Comparison of ENCODE assay signal across 24 cellular contexts in genomic region chrX:115068896-115069295, GRCh38. TPM values are rescaled to one million over a fixed set of nuclear protein-coding genes. Genes with fewer than 3 reads are reported as not detected.
"Had no signal": no experiment of that assay in that cellular context is flagged by ENCODE, and none has a peak within 500 bp of the region (broad histone marks: within the 10 kb centered on the region; RNA-seq: fewer than 3 reads in every experiment).

No MANE protein-coding gene starts in this region.

- ATAC-seq: activated CD4-positive, CD25-positive, alpha-beta regulatory T cell treated with anti-CD3 and anti-CD28 coated beads, Interleukin-2, amount 50 U/mL, for 24 hours; effector memory CD8-positive, alpha-beta T cell; gastroesophageal sphincter; left lobe of liver; lower lobe of right lung; naive thymus-derived CD8-positive, alpha-beta T cell had no signal

- H3K27me3 ChIP-seq: brain microvascular endothelial cell, gastroesophageal sphincter had no signal

- H3K27me3 Mint-ChIP-seq: activated naive CD4-positive, alpha-beta T cell treated with anti-CD3 and anti-CD28 coated beads, Interleukin-2, amount 10 ng/mL, durations not matched to agents 7 days and 5 days; activated naive CD8-positive, alpha-beta T cell treated with anti-CD3 and anti-CD28 coated beads, Interleukin-2, amount 10 ng/mL, durations not matched to agents 7 days and 5 days; effector memory CD8-positive, alpha-beta T cell; naive thymus-derived CD8-positive, alpha-beta T cell had no signal

- H3K27ac Mint-ChIP-seq: activated naive CD4-positive, alpha-beta T cell treated with anti-CD3 and anti-CD28 coated beads, Interleukin-2, amount 10 ng/mL, durations not matched to agents 7 days and 5 days; activated naive CD8-positive, alpha-beta T cell treated with anti-CD3 and anti-CD28 coated beads, Interleukin-2, amount 10 ng/mL, durations not matched to agents 7 days and 5 days; effector memory CD8-positive, alpha-beta T cell; immature natural killer cell; naive thymus-derived CD8-positive, alpha-beta T cell had no signal

- DNase-seq: activated CD4-positive, alpha-beta T cell treated with anti-CD3 and anti-CD28 coated beads for 48 hours; activated CD4-positive, alpha-beta T cell treated with anti-CD3 and anti-CD28 coated beads, Interleukin-2, amount 50 U/mL, for 48 hours; activated CD8-positive, alpha-beta memory T cell treated with anti-CD3 and anti-CD28 coated beads for 24 hours; activated gamma-delta T cell; activated naive CD4-positive, alpha-beta T cell treated with anti-CD3 and anti-CD28 coated beads, Interleukin-2, amount 10 ng/mL, durations not matched to agents 7 days and 5 days; activated naive CD8-positive, alpha-beta T cell treated with anti-CD3 and anti-CD28 coated beads, Interleukin-2, amount 10 ng/mL, durations not matched to agents 7 days and 5 days; brain microvascular endothelial cell; effector memory CD8-positive, alpha-beta T cell; erythroblast; hypothalamus; immature natural killer cell; lower lobe of right lung; mesenchymal stem cell; naive thymus-derived CD8-positive, alpha-beta T cell; stimulated activated naive CD4-positive, alpha-beta T cell treated with Interleukin-2 at 50 U/mL for 16 hours; T-helper 9 cell; WERI-Rb-1 had no signal

- H3K4me3 Mint-ChIP-seq: activated naive CD4-positive, alpha-beta T cell treated with anti-CD3 and anti-CD28 coated beads, Interleukin-2, amount 10 ng/mL, durations not matched to agents 7 days and 5 days; activated naive CD8-positive, alpha-beta T cell treated with anti-CD3 and anti-CD28 coated beads, Interleukin-2, amount 10 ng/mL, durations not matched to agents 7 days and 5 days; effector memory CD8-positive, alpha-beta T cell; immature natural killer cell; naive thymus-derived CD8-positive, alpha-beta T cell had no signal

- H3K36me3 Mint-ChIP-seq: activated naive CD4-positive, alpha-beta T cell treated with anti-CD3 and anti-CD28 coated beads, Interleukin-2, amount 10 ng/mL, durations not matched to agents 7 days and 5 days; activated naive CD8-positive, alpha-beta T cell treated with anti-CD3 and anti-CD28 coated beads, Interleukin-2, amount 10 ng/mL, durations not matched to agents 7 days and 5 days; immature natural killer cell; naive thymus-derived CD8-positive, alpha-beta T cell had no signal

- H3K4me1 ChIP-seq: lower lobe of right lung had no signal

- H3K9me3 ChIP-seq: gastroesophageal sphincter, lower lobe of right lung, tibial nerve had no signal

- H3K27ac ChIP-seq: brain microvascular endothelial cell, coronary artery, lower lobe of right lung, tibial nerve, WERI-Rb-1 had no signal

- H3K4me1 Mint-ChIP-seq: activated naive CD4-positive, alpha-beta T cell treated with anti-CD3 and anti-CD28 coated beads, Interleukin-2, amount 10 ng/mL, durations not matched to agents 7 days and 5 days; activated naive CD8-positive, alpha-beta T cell treated with anti-CD3 and anti-CD28 coated beads, Interleukin-2, amount 10 ng/mL, durations not matched to agents 7 days and 5 days; immature natural killer cell; naive thymus-derived CD8-positive, alpha-beta T cell had no signal

- H3K36me3 ChIP-seq: brain microvascular endothelial cell, gastroesophageal sphincter, lower lobe of right lung, tibial nerve, WERI-Rb-1 had no signal

- H3K4me3 ChIP-seq: coronary artery, gastroesophageal sphincter, lower lobe of right lung, tibial nerve had no signal

RNA-seq across cellular contexts. Expression of gene IL13RA2, which starts 51.5 kb away (rescaled TPM):
- total RNA-seq: activated naive CD8-positive, alpha-beta T cell treated with anti-CD3 and anti-CD28 coated beads, Interleukin-2, amount 10 ng/mL, durations not matched to agents 7 days and 5 days; astrocyte; naive thymus-derived CD8-positive, alpha-beta T cell; T-helper 1 cell treated with Interleukin-12 subunit alpha and Interleukin-12 subunit beta and Interleukin-4 antibody, amounts not matched to agents 30 ng/mL and 1 ng/mL, for 36 hours had no signal
- polyA plus RNA-seq: immature natural killer cell; naive thymus-derived CD8-positive, alpha-beta T cell had no signal
